Comparison of ENCODE assay signal across 15 cellular contexts in the genomic region with DNA sequence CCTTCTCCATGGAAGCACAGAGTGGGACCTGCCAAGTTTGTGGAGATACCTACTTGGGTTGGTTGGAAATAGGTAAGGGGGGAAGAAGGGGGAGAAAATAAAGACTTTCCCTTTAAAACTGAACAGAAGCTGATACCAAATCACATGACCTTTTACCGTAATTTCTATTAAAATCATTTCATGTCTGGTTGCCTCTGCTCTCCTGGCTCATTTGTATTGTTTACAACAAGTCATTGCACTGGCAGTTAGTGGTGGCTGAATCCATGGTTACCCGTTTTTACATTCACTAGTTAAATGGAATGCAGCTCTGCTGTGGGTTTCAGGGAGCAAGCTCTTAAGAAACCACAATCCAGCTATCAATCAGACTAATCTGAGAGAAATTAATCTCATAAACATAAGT.
DNase-seq lines count a peak whose midpoint lies in the region; ATAC-seq and TF ChIP-seq lines count a peak whose summit lies in the region.
"Had no signal": no experiment of that assay in that cellular context is flagged by ENCODE, and none has a peak within 500 bp of the region (broad histone marks: within the 10 kb centered on the region; RNA-seq: fewer than 3 reads in every experiment).

No MANE protein-coding gene starts in this region.

- WGBS in hepatocyte (ENCODE audit: low lambda C conversion rate, missing lambda C conversion rate), result 45% methylated on average over 2 of the region's 2 CpGs

- peak overlapping the region; percentile 17 to 47 (median 42) for H3K9ac ChIP-seq in skeletal muscle tissue (ENCODE audit: low read depth in 1 of 3, low read length in 3 of 3)
- H3K9ac ChIP-seq: KMS-11 had no signal

- H3K36me3 ChIP-seq in hepatocyte (replicated peaks; ENCODE audit: insufficient read depth, low read depth), result no peaks in the 10 kb centered on the region
- no peaks in the 10 kb centered on the region for H3K36me3 ChIP-seq in skeletal muscle tissue (ENCODE audit: control insufficient read depth in 3 of 3, insufficient read depth in 3 of 3, low read length in 3 of 3)
- no peaks in the 10 kb centered on the region for H3K36me3 ChIP-seq in upper lobe of right lung
- H3K36me3 ChIP-seq: spleen had no signal

- no peak overlapping the region for H3K27ac ChIP-seq in hepatocyte
- H3K27ac ChIP-seq in skeletal muscle tissue (ENCODE audit: low read depth, low read length), result peak overlapping the region; percentile 17
- H3K27ac ChIP-seq in upper lobe of right lung, result no peak overlapping the region
- H3K27ac ChIP-seq: KMS-11 had no signal

- H4K20me1 ChIP-seq in hepatocyte (ENCODE audit: insufficient read depth, poor library complexity, severe bottlenecking), result no peaks in the 10 kb centered on the region

- DNase-seq in NCI-H2029 treated with DMSO at 0.1 percent for 48 hours (lab: John Stamatoyannopoulos, UW) (peak; percentile 39), NCI-H2029 (lab: John Stamatoyannopoulos, UW) (no peak), amniotic epithelial cell (ENCODE audit: low read depth) (peak; percentile 40), hepatocyte (ENCODE audit: low spot score) (no peak), 8988T (no peak), upper lobe of right lung (no peak), SIG-M5 (lab: John Stamatoyannopoulos, UW) (no peak)
- DNase-seq: activated B cell treated with CpG ODN at 0.5 μM for 24 hours; activated T-cell treated with anti-CD3 and anti-CD28 coated beads, Interleukin-2, amount 50 U/mL, for 4 hours; DMS 273 treated with DMSO at 0.1 percent for 48 hours; mucosa of descending colon; NCI-H446 treated with DMSO at 0.1 percent for 48 hours; spleen had no signal

- H3K27me3 ChIP-seq in hepatocyte, result no peaks in the 10 kb centered on the region
- no peaks in the 10 kb centered on the region for H3K27me3 ChIP-seq in skeletal muscle tissue (ENCODE audit: control insufficient read depth in 3 of 3, insufficient read depth in 3 of 3, low read length in 3 of 3)
- no peaks in the 10 kb centered on the region for H3K27me3 ChIP-seq in upper lobe of right lung
- H3K27me3 ChIP-seq: spleen had no signal

- H3K79me2 ChIP-seq in hepatocyte, result no peaks in the 10 kb centered on the region

- no peaks in the 10 kb centered on the region for H3K9me2 ChIP-seq in hepatocyte (replicated peaks; ENCODE audit: insufficient read depth)

- H3K4me2 ChIP-seq in hepatocyte, result peak overlapping the region; percentile 49
- H3K4me2 ChIP-seq: KMS-11 had no signal

- H3K4me3 ChIP-seq in hepatocyte (no peak overlapping the region), skeletal muscle tissue (ENCODE audit: low read length in 3 of 3) (peak overlapping the region; percentile 45 to 63 (median 51)), upper lobe of right lung (no peak overlapping the region)
- H3K4me3 ChIP-seq: mucosa of descending colon had no signal

- no peak for ATAC-seq in upper lobe of right lung
- ATAC-seq: activated T-cell treated with anti-CD3 and anti-CD28 coated beads, Interleukin-2, amount 50 U/mL, for 4 hours; mucosa of descending colon had no signal

- no peak overlapping the region for H2AFZ ChIP-seq in hepatocyte

- intact Hi-C loops in upper lobe of right lung (cut with DNase I), result no loop called here

- H3K4me1 ChIP-seq in hepatocyte (ENCODE audit: insufficient read depth) (peaks cover 12% of the 10 kb centered on the region), skeletal muscle tissue (ENCODE audit: control insufficient read depth in 3 of 3, insufficient read depth in 3 of 3, low read length in 3 of 3) (peaks cover 0 to 9% (median 3%) of the 10 kb centered on the region in 3 donors), upper lobe of right lung (no peaks in the 10 kb centered on the region)

- TF ChIP-seq CTCF in hepatocyte (IDR thresholded peaks at IDR 0.05; ENCODE audit: poor library complexity), result no peak
- TF ChIP-seq CTCF in upper lobe of right lung (IDR thresholded peaks at IDR 0.05), result no peak

- H3K9me3 ChIP-seq in hepatocyte (ENCODE audit: low read depth) (no peaks in the 10 kb centered on the region), skeletal muscle tissue (ENCODE audit: control insufficient read depth in 3 of 3, low read length in 3 of 3) (no peaks in the 10 kb centered on the region), upper lobe of right lung (no peaks in the 10 kb centered on the region)
- H3K9me3 ChIP-seq: mucosa of descending colon, spleen had no signal

Comparison
In these comparisons a context has a peak if more than half of its experiments do, and no peak if none do; other contexts are left out.
1. DNase-seq: peak in NCI-H2029 treated with DMSO at 0.1 percent for 48 hours (single experiment) and amniotic epithelial cell (single experiment); none in NCI-H2029 (single experiment), hepatocyte (single experiment), 8988T (single experiment), upper lobe of right lung (single experiment) and SIG-M5 (single experiment).
2. H3K4me3 ChIP-seq: peak in skeletal muscle tissue (3 of 3); none in hepatocyte (single experiment) and upper lobe of right lung (single experiment).